Comparison of ENCODE assay signal across 1 cellular context in the genomic region with DNA sequence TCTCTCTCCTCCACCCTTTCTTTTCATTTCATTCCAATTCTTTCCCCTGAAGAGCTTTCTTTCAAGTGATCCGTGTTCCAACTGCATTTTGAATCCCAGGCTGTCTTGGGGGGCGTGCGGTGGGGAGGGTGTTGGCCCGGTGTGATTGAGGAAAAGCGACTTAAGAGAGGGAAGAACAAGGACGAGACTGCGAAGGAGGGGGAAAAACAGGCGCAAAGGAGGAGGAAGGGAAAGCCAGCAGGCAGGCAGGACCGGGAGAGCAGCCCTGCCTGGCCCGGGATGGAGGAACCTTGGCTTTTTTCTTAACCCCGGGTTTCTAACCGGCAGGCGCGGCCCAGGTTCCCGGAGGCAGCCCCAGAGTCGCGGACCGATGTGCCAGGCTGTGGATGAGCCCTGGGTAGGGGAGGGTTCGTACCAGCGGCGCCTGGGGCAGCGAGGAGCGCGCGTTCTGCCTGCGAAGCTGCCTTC.
TF ChIP-seq lines count a peak whose summit lies in the region.

No MANE protein-coding gene starts in this region.

TF ChIP-seq in HepG2, 621 proteins besides CTCF, POLR2A, EP300 and RAD21 (continued from another document):
- TF ChIP-seq, protein P1, sequence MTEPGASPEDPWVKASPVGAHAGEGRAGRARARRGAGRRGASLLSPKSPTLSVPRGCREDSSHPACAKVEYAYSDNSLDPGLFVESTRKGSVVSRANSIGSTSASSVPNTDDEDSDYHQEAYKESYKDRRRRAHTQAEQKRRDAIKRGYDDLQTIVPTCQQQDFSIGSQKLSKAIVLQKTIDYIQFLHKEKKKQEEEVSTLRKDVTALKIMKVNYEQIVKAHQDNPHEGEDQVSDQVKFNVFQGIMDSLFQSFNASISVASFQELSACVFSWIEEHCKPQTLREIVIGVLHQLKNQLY (CRISPR knock-in tag; IDR thresholded peaks at IDR 0.05) = no peak
- TF ChIP-seq, protein P2, sequence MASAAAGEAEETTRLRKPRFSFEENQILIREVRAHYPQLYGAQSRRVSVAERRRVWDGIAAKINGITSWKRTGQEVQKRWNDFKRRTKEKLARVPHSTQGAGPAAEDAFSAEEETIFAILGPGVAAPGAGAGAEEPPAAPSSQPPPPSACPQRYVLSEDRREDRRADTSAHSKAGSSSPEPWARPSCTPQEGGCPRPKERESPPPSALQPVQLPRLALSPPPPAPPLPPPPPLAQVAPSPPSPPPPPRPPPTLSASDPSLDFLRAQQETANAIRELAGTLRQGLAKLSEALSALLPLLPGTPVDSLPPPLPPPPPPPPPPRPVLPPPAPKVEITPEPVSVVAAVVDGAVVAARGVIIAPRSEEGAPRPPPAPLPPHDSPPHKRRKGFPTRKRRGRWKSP (CRISPR knock-in tag; IDR thresholded peaks at IDR 0.05) = no peak
- TF ChIP-seq NRL (CRISPR knock-in tag; IDR thresholded peaks at IDR 0.05; ENCODE audit: borderline replicate concordance) (no peak), ZNF335 (CRISPR knock-in tag; IDR thresholded peaks at IDR 0.05) (no peak), ZBTB7B (CRISPR knock-in tag; IDR thresholded peaks at IDR 0.05) (no peak), NR2F2 (IDR thresholded peaks at IDR 0.05; ENCODE audit: borderline replicate concordance, low read depth) (no peak), MTF1 (CRISPR knock-in tag; IDR thresholded peaks at IDR 0.05) (no peak), NFE2L1 (CRISPR knock-in tag; IDR thresholded peaks at IDR 0.05; ENCODE audit: borderline replicate concordance) (no peak)
TF ChIP-seq in HepG2: peak in this region for 0.
